ENCODE assay signal across 15 cellular contexts in genomic region chr3:194278186-194278845, GRCh38.
DNase-seq lines count a peak whose midpoint lies in the region; ATAC-seq and TF ChIP-seq lines count a peak whose summit lies in the region.
"Had no signal": no experiment of that assay in that cellular context is flagged by ENCODE, and none has a peak within 500 bp of the region (broad histone marks: within the 10 kb centered on the region; RNA-seq: fewer than 3 reads in every experiment).

No MANE protein-coding gene starts in this region.

- H2AFZ ChIP-seq in smooth muscle cell (ENCODE audit: low read depth): peak overlapping the region; percentile 53

- peak overlapping the region in 2 of 5 experiments; percentile 9 to 20 for H3K4me3 Mint-ChIP-seq in brain
- H3K4me3 Mint-ChIP-seq: CD14-positive monocyte had no signal

- peaks cover 8 to 9% of the 10 kb centered on the region in 2 donors for H3K4me1 ChIP-seq in mucosa of rectum (ENCODE audit: control insufficient read depth in 2 of 2, insufficient read depth in 2 of 2, low read length in 2 of 2)
- H3K4me1 ChIP-seq in smooth muscle cell (ENCODE audit: low read depth): peaks cover 41% of the 10 kb centered on the region
- H3K4me1 ChIP-seq: foreskin keratinocyte had no signal

- no peaks in the 10 kb centered on the region for H3K36me3 Mint-ChIP-seq in brain
- H3K36me3 Mint-ChIP-seq: CD14-positive monocyte had no signal

- peak overlapping the region; percentile 70 to 93 (median 89) for H3K27ac Mint-ChIP-seq in brain

- TF ChIP-seq CTCF in brain (conservative IDR thresholded peaks at IDR 0.05) (no peak), smooth muscle cell (IDR thresholded peaks at IDR 0.05; ENCODE audit: borderline replicate concordance, insufficient read depth, poor library complexity, severe bottlenecking) (no peak)

- H3F3A ChIP-seq in smooth muscle cell (ENCODE audit: low read depth): peaks cover 16% of the 10 kb centered on the region

- H3K27me3 ChIP-seq in mucosa of rectum (ENCODE audit: control insufficient read depth in 2 of 2, insufficient read depth in 2 of 2, low read length in 2 of 2) (no peaks in the 10 kb centered on the region), smooth muscle cell (ENCODE audit: low read depth) (no peaks in the 10 kb centered on the region)

- H3K27ac ChIP-seq in mucosa of rectum (ENCODE audit: low read depth in 2 of 2, low read length in 2 of 2): peak overlapping the region in 1 of 2 donors; percentile 16
- H3K27ac ChIP-seq in smooth muscle cell (ENCODE audit: low read depth): peak overlapping the region; percentile 3
- H3K27ac ChIP-seq: foreskin keratinocyte had no signal

- H3K9ac ChIP-seq in mucosa of rectum (ENCODE audit: low read depth in 1 of 2, low read length in 2 of 2) (peak overlapping the region; percentile 12 to 41), smooth muscle cell (ENCODE audit: low read depth) (no peak overlapping the region)

- WGBS in smooth muscle cell (ENCODE audit: low lambda C conversion rate): 74% methylated on average over 9 of the region's 9 CpGs

- peak overlapping the region; percentile 35 for H3K4me2 ChIP-seq in smooth muscle cell

- H3K9me3 Mint-ChIP-seq in brain: peaks cover 0 to 12% (median 0%) of the 10 kb centered on the region in 5 experiments
- H3K9me3 Mint-ChIP-seq: CD14-positive monocyte had no signal

- ATAC-seq in HG02981 (IDR thresholded peaks at IDR 0.05; ENCODE audit: unreplicated experiment): no peak
- ATAC-seq in GM18867 (IDR thresholded peaks at IDR 0.05; ENCODE audit: unreplicated experiment): no peak
- ATAC-seq: foreskin keratinocyte, GM12878 had no signal

- peak; percentile 46 for DNase-seq in NCI-H69 (lab: John Stamatoyannopoulos, UW)
- DNase-seq in smooth muscle cell (lab: John Stamatoyannopoulos, UW; ENCODE audit: unreplicated experiment): no peak
- DNase-seq in putamen (ENCODE audit: low spot score): no peak
- no peak for DNase-seq in DMS153 treated with DMSO at 0.1 percent for 48 hours (lab: John Stamatoyannopoulos, UW; ENCODE audit: unreplicated experiment)
- DNase-seq: foreskin keratinocyte; Kasumi-1; NCI-H2107; stimulated activated CD4-positive, alpha-beta T cell treated with anti-CD3 and anti-CD28 coated beads, Interleukin-4, amount 100 ng/mL, for 1 hour; stimulated activated naive CD4-positive, alpha-beta T cell had no signal

- H3K4me3 ChIP-seq in mucosa of rectum (ENCODE audit: low read length in 2 of 2) (no peak overlapping the region), smooth muscle cell (no peak overlapping the region)
- H3K4me3 ChIP-seq: GM12878 had no signal

- no peaks in the 10 kb centered on the region for H4K20me1 ChIP-seq in smooth muscle cell (ENCODE audit: low read depth)

- peaks cover 90% of the 10 kb centered on the region for H3K4me1 Mint-ChIP-seq in brain
- H3K4me1 Mint-ChIP-seq: CD14-positive monocyte had no signal

- H3K9me3 ChIP-seq in mucosa of rectum (ENCODE audit: control insufficient read depth in 2 of 2, low read length in 2 of 2) (no peaks in the 10 kb centered on the region), smooth muscle cell (replicated peaks; ENCODE audit: low read depth) (no peaks in the 10 kb centered on the region)

- peaks cover 11% of the 10 kb centered on the region for H3K27me3 Mint-ChIP-seq in brain

- H3K36me3 ChIP-seq in mucosa of rectum (ENCODE audit: control insufficient read depth in 2 of 2, insufficient read depth in 2 of 2, low read length in 2 of 2) (no peaks in the 10 kb centered on the region), smooth muscle cell (ENCODE audit: low read depth) (no peaks in the 10 kb centered on the region)

- no peaks in the 10 kb centered on the region for H3K79me2 ChIP-seq in smooth muscle cell (ENCODE audit: low read depth)
